Comparison of ENCODE assay signal across 8 cellular contexts in the genomic region with DNA sequence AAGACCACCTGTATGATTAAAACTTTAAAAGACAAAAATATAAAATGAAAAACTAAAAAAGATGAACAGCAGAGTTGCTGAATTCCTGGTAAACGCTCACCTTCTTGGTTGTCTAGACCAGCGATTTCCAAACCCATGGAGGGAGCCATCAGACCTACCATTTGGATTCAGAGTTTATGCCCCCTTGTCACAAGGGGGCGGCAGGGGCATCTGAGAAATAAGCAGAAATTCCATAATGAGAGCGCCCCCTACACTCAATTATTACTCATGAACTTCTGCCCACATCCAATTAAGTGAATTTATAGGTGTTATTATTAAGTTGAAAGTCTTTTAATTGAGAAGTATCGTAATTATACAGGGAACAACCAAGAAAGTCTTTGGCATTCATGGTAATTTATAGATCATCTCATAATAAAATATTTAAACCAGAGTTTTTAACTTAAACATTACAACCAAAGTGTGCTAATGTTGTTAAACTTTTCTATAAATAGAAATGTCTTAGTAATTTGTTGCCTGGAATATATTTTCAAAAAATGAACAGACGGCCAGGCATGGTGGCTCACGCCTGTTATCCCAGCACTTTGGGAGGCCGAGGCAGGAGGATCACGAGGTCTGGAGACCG. TPM values are rescaled to one million over a fixed set of nuclear protein-coding genes. Genes with fewer than 3 reads are reported as not detected.
DNase-seq lines count a peak whose midpoint lies in the region; ATAC-seq, FAIRE-seq and TF ChIP-seq lines count a peak whose summit lies in the region.

No MANE protein-coding gene starts in this region.

- intact Hi-C loops in left ventricle myocardium inferior (cut with micrococcal nuclease): no loop called here

- TF ChIP-seq CTCF in C4-2B (conservative IDR thresholded peaks at IDR 0.05): peak; percentile 92
- peak; percentile 71 for TF ChIP-seq CTCF in left ventricle myocardium inferior (IDR thresholded peaks at IDR 0.05; ENCODE audit: borderline replicate concordance)

- H3K9me3 ChIP-seq in left ventricle myocardium inferior (replicated peaks): peaks cover 6% of the 10 kb centered on the region

- CTCF ChIA-PET in HEK293T (lab: Yijun Ruan, JAX): no interaction called here

- POLR2A ChIA-PET in HEK293T (lab: Yijun Ruan, JAX): no interaction called here

- no peak overlapping the region for H3K27ac ChIP-seq in C4-2B
- no peak overlapping the region for H3K27ac ChIP-seq in left ventricle myocardium inferior (replicated peaks)

- FAIRE-seq in RCC 7860 (lab: Jason Lieb, UNC): peak; percentile 81

- DNase-seq in HEK293T (ENCODE audit: extremely low spot score) (peak; percentile 45), RCC 7860 (ENCODE audit: low spot score) (peak; percentile 68), left ventricle myocardium inferior (peak; percentile 46)
- DNase-seq in activated effector memory CD4-positive, alpha-beta T cell treated with Interleukin-2 at 50 U/mL for 16 hours: peak; percentile 14
- DNase-seq in stimulated activated CD4-positive, alpha-beta T cell treated with anti-CD3 and anti-CD28 coated beads, Interleukin-2, amount 100 ng/mL, for 4 hours (ENCODE audit: low read depth): peak; percentile 49

- peaks cover 4% of the 10 kb centered on the region for H3K27me3 ChIP-seq in left ventricle myocardium inferior (ENCODE audit: low read depth)

- no peak overlapping the region for H3K4me3 ChIP-seq in left ventricle myocardium inferior

- ATAC-seq in GM19455 (IDR thresholded peaks at IDR 0.05; ENCODE audit: unreplicated experiment) (no peak), HG03045 (IDR thresholded peaks at IDR 0.05; ENCODE audit: unreplicated experiment) (no peak)

- no peaks in the 10 kb centered on the region for H3K36me3 ChIP-seq in left ventricle myocardium inferior

- no peaks in the 10 kb centered on the region for H3K4me1 ChIP-seq in left ventricle myocardium inferior

TF ChIP-seq in HEK293T, 16 proteins besides CTCF, POLR2A, EP300 and RAD21:
- no peak for TF ChIP-seq ARNT (IDR thresholded peaks at IDR 0.05)
- no peak for TF ChIP-seq ELF4 (IDR thresholded peaks at IDR 0.05)
- TF ChIP-seq LEF1 (IDR thresholded peaks at IDR 0.05; ENCODE audit: borderline replicate concordance): no peak
- TF ChIP-seq FOXM1 (IDR thresholded peaks at IDR 0.05; ENCODE audit: borderline replicate concordance): no peak
- TF ChIP-seq CTBP1 (IDR thresholded peaks at IDR 0.05; ENCODE audit: borderline replicate concordance): no peak

RNA-seq across cellular contexts. Expression of a gene that starts 35.2 kb away (rescaled TPM):
- not detected for total RNA-seq in left ventricle myocardium inferior

Comparison
In these comparisons a context has a peak if more than half of its experiments do, and no peak if none do; other contexts are left out.
1. DNase-seq: peak in every context shown above with its lines; median percentile 68 in RCC 7860; 49 in stimulated activated CD4-positive, alpha-beta T cell treated with anti-CD3 and anti-CD28 coated beads, Interleukin-2, amount 100 ng/mL, for 4 hours; 46 in left ventricle myocardium inferior; 45 in HEK293T; 14 in activated effector memory CD4-positive, alpha-beta T cell treated with Interleukin-2 at 50 U/mL for 16 hours.